In genomic region chr5:40915341-40915926, GRCh38 we compare ENCODE assay signal across 27 cellular contexts. TPM values are rescaled to one million over a fixed set of nuclear protein-coding genes. Genes with fewer than 3 reads are reported as not detected.
A peak's percentile ranks its signal among the peaks of the same experiment; 100 is the strongest.
DNase-seq lines count a peak whose midpoint lies in the region; ATAC-seq, FAIRE-seq and TF ChIP-seq lines count a peak whose summit lies in the region.
"Had no signal": no experiment of that assay in that cellular context is flagged by ENCODE, and none has a peak within 500 bp of the region (broad histone marks: within the 10 kb centered on the region; RNA-seq: fewer than 3 reads in every experiment).

No MANE protein-coding gene starts in this region.

- POLR2A ChIA-PET in K562 (lab: Yijun Ruan, JAX) = interaction anchor here (0.5 to 0.6 kb wide), 3 partner anchors 13 to 235 kb away, joined by 3 read pairs; no protein-coding TSS in a partner anchor

- CTCF ChIA-PET in K562 (lab: Yijun Ruan, JAX; ENCODE audit: low intra/inter-chr PET ratio) = no interaction called here

- no peak for TF ChIP-seq EP300 in K562 (IDR thresholded peaks at IDR 0.05; ENCODE audit: low read length)
- no peak for TF ChIP-seq EP300 in transverse colon (IDR thresholded peaks at IDR 0.05; ENCODE audit: low read depth)

- in situ Hi-C loops in K562 (cut with MboI) (no loop called here), transverse colon (cut with MboI; ENCODE audit: low pct_ligation_motif_present in 1 of 4, low pct_unique_long_range_greater_than_20kb in 1 of 4, low sequenced_read_pairs in 3 of 4) (loop anchor here in 2 of 4 donors (25.0 kb wide), 1 partner anchor 922 kb away; no protein-coding TSS in a partner anchor)

- H3K4me3 Mint-ChIP-seq in stimulated activated naive CD8-positive, alpha-beta T cell treated with anti-CD3 and anti-CD28 coated beads, Interleukin-15, amount 100 ng/mL, for 72 hours = no peak overlapping the region
- H3K4me3 Mint-ChIP-seq: activated CD8-positive, alpha-beta T cell treated with anti-CD3 and anti-CD28 coated beads, Interleukin-2, amount 10 ng/mL, durations not matched to agents 7 days and 5 days; activated T-cell treated with anti-CD3 and anti-CD28 coated beads, Interleukin-2, amount 50 U/mL, for 4 hours; brain; CD14-positive monocyte; H9; stimulated activated naive CD8-positive, alpha-beta T cell treated with anti-CD3 and anti-CD28 coated beads, Interleukin-15, Interleukin-2, amounts not matched to agents 100 ng/mL and 50 ng/mL, for 24 hours; T-helper 1 cell treated with Interleukin-12 subunit alpha and Interleukin-12 subunit beta and Interleukin-4 antibody, amounts not matched to agents 30 μg/mL and 1 μg/mL, for 36 hours had no signal

- no peaks in the 10 kb centered on the region for H3K79me2 ChIP-seq in K562 (ENCODE audit: control insufficient read depth, insufficient read depth, low read length)
- no peaks in the 10 kb centered on the region for H3K79me2 ChIP-seq in osteoblast (ENCODE audit: insufficient read depth, low read length)
- no peaks in the 10 kb centered on the region for H3K79me2 ChIP-seq in MM.1S (ENCODE audit: low read length)

- H3K4me1 Mint-ChIP-seq in stimulated activated naive CD8-positive, alpha-beta T cell treated with anti-CD3 and anti-CD28 coated beads, Interleukin-15, amount 100 ng/mL, for 72 hours = peaks cover 6% of the 10 kb centered on the region
- H3K4me1 Mint-ChIP-seq: brain, CD14-positive monocyte had no signal

- H3K4me2 ChIP-seq in K562 (ENCODE audit: insufficient read depth, low read length) (no peak overlapping the region), osteoblast (ENCODE audit: insufficient read depth, low read length) (peak overlapping the region; percentile 69), MM.1S (ENCODE audit: low read depth, low read length) (no peak overlapping the region)

- peaks cover 31% of the 10 kb centered on the region for H3K27me3 Mint-ChIP-seq in stimulated activated naive CD8-positive, alpha-beta T cell treated with anti-CD3 and anti-CD28 coated beads, Interleukin-15, amount 100 ng/mL, for 72 hours
- H3K27me3 Mint-ChIP-seq: brain had no signal

- H3K27ac ChIP-seq in K562 (ENCODE audit: extremely low read depth, low read depth, low read length) = no peak overlapping the region
- peak overlapping the region in 8 of 10 donors; percentile 6 to 65 (median 37) for H3K27ac ChIP-seq in heart right ventricle
- H3K27ac ChIP-seq in osteoblast (ENCODE audit: low read depth, low read length) = no peak overlapping the region
- no peak overlapping the region for H3K27ac ChIP-seq in MM.1S (ENCODE audit: low read length)
- peak overlapping the region in 1 of 4 donors; percentile 7 for H3K27ac ChIP-seq in transverse colon
- H3K27ac ChIP-seq: pancreas, WERI-Rb-1 had no signal

- H3K9me3 Mint-ChIP-seq in stimulated activated naive CD8-positive, alpha-beta T cell treated with anti-CD3 and anti-CD28 coated beads, Interleukin-15, amount 100 ng/mL, for 72 hours = no peaks in the 10 kb centered on the region
- H3K9me3 Mint-ChIP-seq: activated T-cell treated with anti-CD3 and anti-CD28 coated beads, Interleukin-2, amount 50 U/mL, for 4 hours; stimulated activated naive CD8-positive, alpha-beta T cell treated with anti-CD3 and anti-CD28 coated beads, Interleukin-15, Interleukin-2, amounts not matched to agents 100 ng/mL and 50 ng/mL, for 24 hours; T-helper 1 cell treated with Interleukin-12 subunit alpha and Interleukin-12 subunit beta and Interleukin-4 antibody, amounts not matched to agents 30 μg/mL and 1 μg/mL, for 36 hours had no signal

- no peak for DNase-seq in H54 (ENCODE audit: insufficient read length, low spot score)
- no peak for DNase-seq in K562 (ENCODE audit: extremely low read depth in 1 of 4, low spot score in 3 of 4)
- DNase-seq in heart right ventricle = no peak
- no peak for DNase-seq in osteoblast (ENCODE audit: insufficient read length, low spot score, missing footprints)
- DNase-seq in MM.1S = no peak
- DNase-seq in stimulated activated naive CD8-positive, alpha-beta T cell treated with anti-CD3 and anti-CD28 coated beads, Interleukin-15, amount 100 ng/mL, for 72 hours = no peak
- DNase-seq in transverse colon = no peak
- no peak for DNase-seq in EL
- DNase-seq: activated CD8-positive, alpha-beta T cell treated with anti-CD3 and anti-CD28 coated beads, Interleukin-2, amount 10 ng/mL, durations not matched to agents 7 days and 5 days; activated naive CD4-positive, alpha-beta T cell treated with anti-CD3 and anti-CD28 coated beads, Interleukin-2, amount 50 U/mL, for 16 hours; activated T-cell treated with anti-CD3 and anti-CD28 coated beads, Interleukin-2, amount 50 U/mL, for 4 hours; dermis blood vessel endothelial cell; glutamatergic neuron; H9; NCI-H1436 treated with DMSO at 0.1 percent for 48 hours; NCI-H2171 treated with DMSO at 0.1 percent for 48 hours; NCI-H526 treated with DMSO at 0.1 percent for 48 hours; pancreas; SIG-M5; stimulated activated CD4-positive, alpha-beta T cell treated with anti-CD3 and anti-CD28 coated beads, Interleukin-2, amount 100 ng/mL, for 24 hours; WERI-Rb-1 had no signal

- no peaks in the 10 kb centered on the region for H3K4me1 ChIP-seq in K562 (replicated peaks in 1 of 2; ENCODE audit: control insufficient read depth in 2 of 2, insufficient read depth in 2 of 2, low read length in 2 of 2)
- H3K4me1 ChIP-seq in heart right ventricle = peaks cover 0 to 41% (median 8%) of the 10 kb centered on the region in 9 donors
- H3K4me1 ChIP-seq in osteoblast (ENCODE audit: insufficient read depth, low read length) = no peaks in the 10 kb centered on the region
- H3K4me1 ChIP-seq in MM.1S (ENCODE audit: low read length) = peaks cover 4% of the 10 kb centered on the region; the same call in 1 of the 2 replicates
- H3K4me1 ChIP-seq in transverse colon = no peaks in the 10 kb centered on the region
- H3K4me1 ChIP-seq: pancreas had no signal

- no peaks in the 10 kb centered on the region for H3K9me3 ChIP-seq in K562 (replicated peaks; ENCODE audit: control insufficient read depth, insufficient read depth, low read depth, low read length)
- H3K9me3 ChIP-seq in heart right ventricle = no peaks in the 10 kb centered on the region
- H3K9me3 ChIP-seq in osteoblast (ENCODE audit: low read depth, low read length) = no peaks in the 10 kb centered on the region
- no peaks in the 10 kb centered on the region for H3K9me3 ChIP-seq in MM.1S (replicated peaks; ENCODE audit: insufficient read depth, low read length)
- no peaks in the 10 kb centered on the region for H3K9me3 ChIP-seq in transverse colon
- H3K9me3 ChIP-seq: pancreas had no signal

- H3K27me3 ChIP-seq in K562 (ENCODE audit: control insufficient read depth in 2 of 2, insufficient read depth in 2 of 2, low read length in 2 of 2) = no peaks in the 10 kb centered on the region; a peak in 1 of 5 replicates
- no peaks in the 10 kb centered on the region for H3K27me3 ChIP-seq in heart right ventricle
- no peaks in the 10 kb centered on the region for H3K27me3 ChIP-seq in osteoblast (ENCODE audit: insufficient read depth, low read length)
- no peaks in the 10 kb centered on the region for H3K27me3 ChIP-seq in MM.1S (replicated peaks; ENCODE audit: insufficient read depth, low read length)
- H3K27me3 ChIP-seq in transverse colon = no peaks in the 10 kb centered on the region
- H3K27me3 ChIP-seq: pancreas had no signal

- no peak overlapping the region for H3K4me3 ChIP-seq in K562
- H3K4me3 ChIP-seq in heart right ventricle = peak overlapping the region in 5 of 10 donors; percentile 22 to 41 (median 38)
- H3K4me3 ChIP-seq in osteoblast (ENCODE audit: insufficient read depth, low read length) = peak overlapping the region; percentile 52
- no peak overlapping the region for H3K4me3 ChIP-seq in MM.1S (ENCODE audit: low read length)
- no peak overlapping the region for H3K4me3 ChIP-seq in transverse colon
- H3K4me3 ChIP-seq: pancreas had no signal

- H4K20me1 ChIP-seq in K562 (replicated peaks; ENCODE audit: control insufficient read depth, insufficient read depth, low read length) (no peaks in the 10 kb centered on the region), osteoblast (ENCODE audit: insufficient read depth, low read length) (no peaks in the 10 kb centered on the region), MM.1S (ENCODE audit: insufficient read depth, low read length) (no peaks in the 10 kb centered on the region)

- H2AFZ ChIP-seq in K562 (ENCODE audit: low read depth, low read length) = no peak overlapping the region
- peak overlapping the region; percentile 63 for H2AFZ ChIP-seq in osteoblast (ENCODE audit: low read length)
- H2AFZ ChIP-seq in MM.1S (ENCODE audit: low read length) = no peak overlapping the region

- H3K9me2 ChIP-seq in MM.1S (replicated peaks; ENCODE audit: insufficient read depth, low read length) = no peaks in the 10 kb centered on the region

- FAIRE-seq in H54 (lab: Jason Lieb, UNC) = peak; percentile 6
- no peak for FAIRE-seq in K562 (lab: Jason Lieb, UNC)
- FAIRE-seq: pancreas had no signal

- 0% methylated on average over 3 of the region's 3 CpGs for WGBS in K562 (ENCODE audit: insufficient coverage, low coverage, missing lambda C conversion rate)
- WGBS in heart right ventricle, 2 donors = 26 to 27% methylated on average over 3 of the region's 3 CpGs
- 35 to 57% methylated on average over 3 of the region's 3 CpGs for WGBS in transverse colon (ENCODE audit: low coverage in 1 of 2), 2 donors

- H3K27ac Mint-ChIP-seq in stimulated activated naive CD8-positive, alpha-beta T cell treated with anti-CD3 and anti-CD28 coated beads, Interleukin-15, amount 100 ng/mL, for 72 hours = no peak overlapping the region
- H3K27ac Mint-ChIP-seq: activated CD8-positive, alpha-beta T cell treated with anti-CD3 and anti-CD28 coated beads, Interleukin-2, amount 10 ng/mL, durations not matched to agents 7 days and 5 days; brain; CD14-positive monocyte; H9; stimulated activated naive CD8-positive, alpha-beta T cell treated with anti-CD3 and anti-CD28 coated beads, Interleukin-15, Interleukin-2, amounts not matched to agents 100 ng/mL and 50 ng/mL, for 24 hours; T-helper 1 cell treated with Interleukin-12 subunit alpha and Interleukin-12 subunit beta and Interleukin-4 antibody, amounts not matched to agents 30 μg/mL and 1 μg/mL, for 36 hours had no signal

- TF ChIP-seq RAD21 in K562 (CRISPR knock-in tag; conservative IDR thresholded peaks at IDR 0.05 in 1 of 2, IDR thresholded peaks at IDR 0.05 in 1 of 2) = no peak

- no peaks in the 10 kb centered on the region for H3K36me3 ChIP-seq in K562 (ENCODE audit: control insufficient read depth, insufficient read depth, low read length)
- H3K36me3 ChIP-seq in heart right ventricle = no peaks in the 10 kb centered on the region
- no peaks in the 10 kb centered on the region for H3K36me3 ChIP-seq in osteoblast (ENCODE audit: insufficient read depth, low read length)
- no peaks in the 10 kb centered on the region for H3K36me3 ChIP-seq in MM.1S (replicated peaks; ENCODE audit: insufficient read depth, low read length)
- no peaks in the 10 kb centered on the region for H3K36me3 ChIP-seq in transverse colon
- H3K36me3 ChIP-seq: pancreas, WERI-Rb-1 had no signal

- ATAC-seq in K562 = no peak
- peak in 5 of 8 donors; percentile 25 to 50 (median 43) for ATAC-seq in heart right ventricle
- ATAC-seq in stimulated activated naive CD8-positive, alpha-beta T cell treated with anti-CD3 and anti-CD28 coated beads, Interleukin-15, amount 100 ng/mL, for 72 hours = no peak
- ATAC-seq: activated CD8-positive, alpha-beta T cell treated with anti-CD3 and anti-CD28 coated beads, Interleukin-2, amount 10 ng/mL, durations not matched to agents 7 days and 5 days; activated T-cell treated with anti-CD3 and anti-CD28 coated beads, Interleukin-2, amount 50 U/mL, for 4 hours had no signal

- no peaks in the 10 kb centered on the region for H3K9me1 ChIP-seq in K562 (ENCODE audit: control insufficient read depth, insufficient read depth, low read length)

- TF ChIP-seq POLR2A in H54 (IDR thresholded peaks at IDR 0.05; ENCODE audit: low read depth, low read length) (no peak), K562 (conservative IDR thresholded peaks at IDR 0.05) (no peak), transverse colon (IDR thresholded peaks at IDR 0.05) (no peak)

- H3F3A ChIP-seq in MM.1S (ENCODE audit: insufficient read depth, low read length) = peaks cover 6% of the 10 kb centered on the region; the same call in 1 of the 2 replicates

- BruUV-seq in K562 (replicated peaks; lab: Mats Ljungman, UMichigan) = no TSS peak

- intact Hi-C loops in K562 (cut with micrococcal nuclease) = no loop called here
- intact Hi-C loops in heart right ventricle (cut with DNase I) = loop anchor here in 3 of 10 donors (5.0 to 10.0 kb wide), 3 partner anchors 42 to 349 kb away; no protein-coding TSS in a partner anchor
- intact Hi-C loops in transverse colon (cut with DNase I; ENCODE audit: low total_unique reads) = no loop called here

- H3K9ac ChIP-seq in K562 (ENCODE audit: insufficient read depth in 1 of 2, low read depth in 2 of 2, low read length in 2 of 2) (no peak overlapping the region), MM.1S (ENCODE audit: low read length) (no peak overlapping the region)

- no peak for TF ChIP-seq CTCF in K562 (IDR thresholded peaks at IDR 0.05 in 2 of 3, conservative IDR thresholded peaks at IDR 0.05 in 1 of 3; ENCODE audit: insufficient read depth in 2 of 3, low read depth in 1 of 3, low read length in 3 of 3)
- no peak for TF ChIP-seq CTCF in heart right ventricle (IDR thresholded peaks at IDR 0.05)
- no peak for TF ChIP-seq CTCF in osteoblast (IDR thresholded peaks at IDR 0.05; ENCODE audit: extremely low read depth, low read depth, low read length)
- TF ChIP-seq CTCF in MM.1S (IDR thresholded peaks at IDR 0.05; ENCODE audit: low read length) = no peak
- TF ChIP-seq CTCF in transverse colon (IDR thresholded peaks at IDR 0.05) = no peak

RNA-seq across cellular contexts. Expression of gene C7, which starts 6.1 kb away (rescaled TPM):
- total RNA-seq in K562 (2011; cell fraction: chromatin; rRNA removed; ENCODE audit: low replicate concordance) = not detected in 2 replicates
- total RNA-seq in K562 (2011; cell fraction: nucleolus; rRNA removed) = not detected in 2 replicates
- total RNA-seq in K562 (2011; cell fraction: nucleoplasm; rRNA removed) = not detected in 2 replicates
- total RNA-seq in K562 (2014; rRNA removed) (not detected in 2 replicates), K562 (2014; rRNA removed; fragmentation: Illumina TruSeq; extraction: Trizol) (not detected in 2 replicates), K562 (2015; rRNA removed; fragmentation: Illumina TruSeq; extraction: Trizol) (not detected in 2 replicates), K562 (2021) (0.82 and 1.5 TPM in 2 replicates), heart right ventricle (100 to 1,000 TPM in 4 of 10 donors, 10 to 100 TPM in 6; 43.9 to 399 (median 84.7) TPM), osteoblast (0.36 and 0.88 TPM in 2 replicates), transverse colon (100 to 1,000 TPM in 3 of 4 donors, 10 to 100 TPM in 1; 77.4 to 170 (median 127) TPM)
- polyA plus RNA-seq in K562 (2011; rRNA removed) (not detected in 2 replicates), K562 (2014; fragmentation: Illumina TruSeq; extraction: Trizol) (not detected in 2 replicates), K562 (2014; fragmentation: Nextera tagmentation; extraction: Ambion mirVana) (not detected), K562 (2014; rRNA removed) (not detected in 2 replicates), heart right ventricle (100 to 1,000 TPM; 141 to 255 TPM)
- polyA plus RNA-seq in K562 (2011; cell fraction: cytosol; rRNA removed) = not detected in 2 replicates
- not detected in 2 replicates for polyA plus RNA-seq in K562 (2011; cell fraction: nucleus; rRNA removed)
- not detected in 2 replicates for polyA plus RNA-seq in K562 (2012)
- polyA minus RNA-seq in K562 (2011; rRNA and poly(A)+ RNA removed) = not detected in 2 replicates
- not detected in 2 replicates for polyA minus RNA-seq in K562 (2011; cell fraction: cytosol; rRNA and poly(A)+ RNA removed)
- not detected in 2 replicates for polyA minus RNA-seq in K562 (2011; cell fraction: nucleus; rRNA and poly(A)+ RNA removed)
- total RNA-seq: activated CD8-positive, alpha-beta T cell treated with anti-CD3 and anti-CD28 coated beads, Interleukin-2, amount 10 ng/mL, durations not matched to agents 7 days and 5 days; epithelial cell of proximal tubule; OCI-LY7 had no signal
- polyA plus RNA-seq: CD14-positive monocyte had no signal

Comparison
In these comparisons a context has a peak if more than half of its experiments do, and no peak if none do; other contexts are left out.
1. ATAC-seq: peak in heart right ventricle (5 of 8); none in K562 (single experiment) and stimulated activated naive CD8-positive, alpha-beta T cell treated with anti-CD3 and anti-CD28 coated beads, Interleukin-15, amount 100 ng/mL, for 72 hours (single experiment).
2. H3K27ac ChIP-seq: peak in heart right ventricle (8 of 10); none in K562 (single experiment), osteoblast (single experiment) and MM.1S (single experiment).
3. RNA of gene C7, which starts 6.1 kb away (total RNA-seq): 77.4 to 170 TPM in transverse colon and 43.9 to 399 TPM in heart right ventricle; 0.36 to 0.88 TPM in osteoblast and 0.82 to 1.5 TPM in K562; every median in the first group is over 10 times any median in the second.